In genomic region chr9:127876764-127877562, GRCh38 we compare ENCODE assay signal across 8 cellular contexts.
A peak's percentile ranks its signal among the peaks of the same experiment; 100 is the strongest.
DNase-seq lines count a peak whose midpoint lies in the region; ATAC-seq and TF ChIP-seq lines count a peak whose summit lies in the region.

No MANE protein-coding gene starts in this region.

- H3K9me3 ChIP-seq in parathyroid adenoma (ENCODE audit: control insufficient read depth, low read length) = no peaks in the 10 kb centered on the region

- ATAC-seq in GM19463 (IDR thresholded peaks at IDR 0.05; ENCODE audit: unreplicated experiment) = no peak
- no peak for ATAC-seq in HG03139 (IDR thresholded peaks at IDR 0.05; ENCODE audit: unreplicated experiment)

- POLR2A ChIA-PET in GM10248 (lab: Yijun Ruan, JAX) = no interaction called here

- H3K79me2 ChIP-seq in parathyroid adenoma = no peaks in the 10 kb centered on the region

- no peaks in the 10 kb centered on the region for H3K36me3 ChIP-seq in parathyroid adenoma (ENCODE audit: control insufficient read depth, insufficient read depth, low read length)

- CTCF ChIA-PET in GM10248 (lab: Yijun Ruan, JAX) = interaction anchor here (0.7 to 1.4 kb wide), 5 partner anchors 12 to 72 kb away, joined by 3 read pairs; no protein-coding TSS in a partner anchor

- DNase-seq in COLO668 (lab: John Stamatoyannopoulos, UW; ENCODE audit: unreplicated experiment) = peak; percentile 57
- peak in 30 of 42 donors; percentile 26 to 65 (median 46) for DNase-seq in head of caudate nucleus
- DNase-seq in GM10248 (ENCODE audit: extremely low spot score) = no peak
- DNase-seq in NCI-H1105 treated with DMSO at 0.1 percent for 48 hours (lab: John Stamatoyannopoulos, UW) = no peak

- H3K4me3 ChIP-seq in parathyroid adenoma (ENCODE audit: low read depth, low read length) = peak overlapping the region; percentile 58

- no peak for TF ChIP-seq CTCF in VCaP (conservative IDR thresholded peaks at IDR 0.05)
- no peak for TF ChIP-seq CTCF in parathyroid adenoma (IDR thresholded peaks at IDR 0.05)
- TF ChIP-seq CTCF in GM10248 (IDR thresholded peaks at IDR 0.05; ENCODE audit: control extremely low read depth, extremely low read depth, low read depth, missing control alignments) = no peak

- no peaks in the 10 kb centered on the region for H3K4me1 ChIP-seq in parathyroid adenoma

- H3K27ac ChIP-seq in VCaP = peak overlapping the region; percentile 83
- no peak overlapping the region for H3K27ac ChIP-seq in parathyroid adenoma

- H2AFZ ChIP-seq in parathyroid adenoma = peak overlapping the region; percentile 83

- no peaks in the 10 kb centered on the region for H3K27me3 ChIP-seq in parathyroid adenoma (ENCODE audit: control insufficient read depth, insufficient read depth, low read length)

- intact Hi-C loops in head of caudate nucleus (cut with DNase I) = loop anchor here (10.0 kb wide), 1 partner anchor 142 kb away; the partner anchor contains the start of gene TOR2A

- H3K9ac ChIP-seq in parathyroid adenoma = no peak overlapping the region

- peak overlapping the region; percentile 95 for H3K4me2 ChIP-seq in parathyroid adenoma (ENCODE audit: low read length)

Comparison
In these comparisons a context has a peak if more than half of its experiments do, and no peak if none do; other contexts are left out.
1. DNase-seq: peak in COLO668 (single experiment) and head of caudate nucleus (30 of 42); none in GM10248 (single experiment) and NCI-H1105 treated with DMSO at 0.1 percent for 48 hours (single experiment).